ENCODE assay signal across 19 cellular contexts in genomic region chr12:60269611-60270269, GRCh38.
"Had no signal": no experiment of that assay in that cellular context is flagged by ENCODE, and none has a peak within 500 bp of the region (broad histone marks: within the 10 kb centered on the region; RNA-seq: fewer than 3 reads in every experiment).

No MANE protein-coding gene starts in this region.

- ATAC-seq: heart right ventricle; left lung; naive thymus-derived CD4-positive, alpha-beta T cell; psoas muscle; sciatic nerve had no signal

- H3K4me1 ChIP-seq: heart right ventricle, left lung, lower lobe of right lung, psoas muscle, suprapubic skin, tibial artery, upper lobe of left lung had no signal

- H3K27ac ChIP-seq: dorsolateral prefrontal cortex, heart right ventricle, left lung, lower lobe of right lung, psoas muscle, suprapubic skin, tibial artery, upper lobe of left lung had no signal

- H3K27me3 ChIP-seq: dorsolateral prefrontal cortex, heart right ventricle, left lung, suprapubic skin, tibial artery, upper lobe of left lung had no signal

- DNase-seq: cortex of kidney; effector CD8-positive, alpha-beta T cell; heart right ventricle; hypothalamus; lower lobe of right lung; midbrain; naive thymus-derived CD4-positive, alpha-beta T cell; nephron progenitor cell; psoas muscle; retina; stimulated activated CD4-positive, alpha-beta T cell treated with anti-CD3 and anti-CD28 coated beads, Interleukin-2, amount 100 ng/mL, for 24 hours; stimulated activated CD4-positive, alpha-beta T cell treated with anti-CD3 and anti-CD28 coated beads, Interleukin-4, amount 100 ng/mL, for 4 hours; stimulated activated naive CD4-positive, alpha-beta T cell; tibial artery had no signal

- H3K36me3 ChIP-seq: heart right ventricle, left lung, lower lobe of right lung, suprapubic skin, tibial artery, upper lobe of left lung had no signal

- H3K9me3 ChIP-seq: lower lobe of right lung, psoas muscle, suprapubic skin, tibial artery had no signal

- H3K4me3 ChIP-seq: heart right ventricle, left lung, lower lobe of right lung, psoas muscle, suprapubic skin, tibial artery, upper lobe of left lung had no signal
